2 cellular contexts compared by ENCODE assay signal in the genomic region with DNA sequence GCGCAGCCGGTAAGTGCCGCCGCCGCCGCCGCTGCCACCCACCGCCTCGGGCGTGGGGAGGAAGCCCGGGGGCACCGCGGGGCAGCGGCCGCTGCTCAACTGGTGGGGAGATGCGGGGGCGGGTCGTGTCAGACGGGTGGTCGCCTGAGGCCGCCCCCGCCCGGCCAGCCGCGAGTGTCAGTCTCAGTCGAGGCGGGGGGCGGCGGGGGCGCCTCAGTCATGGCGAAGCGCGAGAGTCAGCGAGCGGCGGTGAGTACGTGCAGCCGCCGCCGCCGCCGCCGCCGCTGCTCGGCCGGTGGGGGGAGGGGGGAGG.
TF ChIP-seq lines count a peak whose summit lies in the region.

No MANE protein-coding gene starts in this region.

TF ChIP-seq in IMR-90, 13 proteins besides CTCF, POLR2A, EP300 and RAD21:
- TF ChIP-seq FOS (IDR thresholded peaks at IDR 0.05; ENCODE audit: low read depth, low read length) = no peak
- no peak for TF ChIP-seq MXI1 (IDR thresholded peaks at IDR 0.05; ENCODE audit: borderline replicate concordance, low read depth, low read length)
- no peak for TF ChIP-seq SMC3 (IDR thresholded peaks at IDR 0.05; ENCODE audit: low read depth, low read length)
- no peak for TF ChIP-seq CHD1 (IDR thresholded peaks at IDR 0.05; ENCODE audit: low read depth, low read length)
- TF ChIP-seq, protein P1, sequence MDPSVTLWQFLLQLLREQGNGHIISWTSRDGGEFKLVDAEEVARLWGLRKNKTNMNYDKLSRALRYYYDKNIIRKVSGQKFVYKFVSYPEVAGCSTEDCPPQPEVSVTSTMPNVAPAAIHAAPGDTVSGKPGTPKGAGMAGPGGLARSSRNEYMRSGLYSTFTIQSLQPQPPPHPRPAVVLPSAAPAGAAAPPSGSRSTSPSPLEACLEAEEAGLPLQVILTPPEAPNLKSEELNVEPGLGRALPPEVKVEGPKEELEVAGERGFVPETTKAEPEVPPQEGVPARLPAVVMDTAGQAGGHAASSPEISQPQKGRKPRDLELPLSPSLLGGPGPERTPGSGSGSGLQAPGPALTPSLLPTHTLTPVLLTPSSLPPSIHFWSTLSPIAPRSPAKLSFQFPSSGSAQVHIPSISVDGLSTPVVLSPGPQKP (IDR thresholded peaks at IDR 0.05; ENCODE audit: borderline replicate concordance, low read depth, low read length) = no peak

TF ChIP-seq in H1, 55 proteins besides CTCF, POLR2A, EP300 and RAD21:
- TF ChIP-seq EGR1 (IDR thresholded peaks at IDR 0.05; ENCODE audit: borderline replicate concordance, low read depth, low read length) (peak; percentile 48; the same call in 1 of the 2 replicates), NANOG (IDR thresholded peaks at IDR 0.05; ENCODE audit: insufficient read depth, low read depth, low read length, poor library complexity, severe bottlenecking) (no peak)
TF ChIP-seq in H1: peak in this region for 1.
